ENCODE assay signal across 1 cellular context in the genomic region with DNA sequence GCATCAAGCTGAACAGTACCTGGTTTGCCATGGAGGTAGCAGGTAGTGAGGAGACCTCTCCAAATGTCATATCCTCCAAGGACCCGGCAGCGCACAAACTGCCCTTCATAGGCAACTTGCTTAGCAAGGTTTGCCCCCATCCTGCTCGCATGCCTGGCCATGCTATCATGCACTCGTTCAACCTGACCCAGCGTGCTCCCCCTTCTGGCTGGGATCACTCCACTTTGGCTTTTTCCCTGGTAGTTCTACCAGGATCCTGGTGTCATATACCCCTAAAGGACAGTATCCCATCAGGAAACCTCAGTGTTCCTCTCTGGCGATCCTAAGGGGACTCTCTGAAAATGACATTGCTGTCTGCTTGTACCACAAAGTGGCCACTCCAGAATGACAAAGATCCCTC.
TF ChIP-seq lines count a peak whose summit lies in the region.

No MANE protein-coding gene starts in this region.

TF ChIP-seq in GM23338, 12 proteins besides CTCF, POLR2A, EP300 and RAD21 (continued from another document):
- TF ChIP-seq ETS1 (IDR thresholded peaks at IDR 0.05): no peak
- TF ChIP-seq, protein P1, sequence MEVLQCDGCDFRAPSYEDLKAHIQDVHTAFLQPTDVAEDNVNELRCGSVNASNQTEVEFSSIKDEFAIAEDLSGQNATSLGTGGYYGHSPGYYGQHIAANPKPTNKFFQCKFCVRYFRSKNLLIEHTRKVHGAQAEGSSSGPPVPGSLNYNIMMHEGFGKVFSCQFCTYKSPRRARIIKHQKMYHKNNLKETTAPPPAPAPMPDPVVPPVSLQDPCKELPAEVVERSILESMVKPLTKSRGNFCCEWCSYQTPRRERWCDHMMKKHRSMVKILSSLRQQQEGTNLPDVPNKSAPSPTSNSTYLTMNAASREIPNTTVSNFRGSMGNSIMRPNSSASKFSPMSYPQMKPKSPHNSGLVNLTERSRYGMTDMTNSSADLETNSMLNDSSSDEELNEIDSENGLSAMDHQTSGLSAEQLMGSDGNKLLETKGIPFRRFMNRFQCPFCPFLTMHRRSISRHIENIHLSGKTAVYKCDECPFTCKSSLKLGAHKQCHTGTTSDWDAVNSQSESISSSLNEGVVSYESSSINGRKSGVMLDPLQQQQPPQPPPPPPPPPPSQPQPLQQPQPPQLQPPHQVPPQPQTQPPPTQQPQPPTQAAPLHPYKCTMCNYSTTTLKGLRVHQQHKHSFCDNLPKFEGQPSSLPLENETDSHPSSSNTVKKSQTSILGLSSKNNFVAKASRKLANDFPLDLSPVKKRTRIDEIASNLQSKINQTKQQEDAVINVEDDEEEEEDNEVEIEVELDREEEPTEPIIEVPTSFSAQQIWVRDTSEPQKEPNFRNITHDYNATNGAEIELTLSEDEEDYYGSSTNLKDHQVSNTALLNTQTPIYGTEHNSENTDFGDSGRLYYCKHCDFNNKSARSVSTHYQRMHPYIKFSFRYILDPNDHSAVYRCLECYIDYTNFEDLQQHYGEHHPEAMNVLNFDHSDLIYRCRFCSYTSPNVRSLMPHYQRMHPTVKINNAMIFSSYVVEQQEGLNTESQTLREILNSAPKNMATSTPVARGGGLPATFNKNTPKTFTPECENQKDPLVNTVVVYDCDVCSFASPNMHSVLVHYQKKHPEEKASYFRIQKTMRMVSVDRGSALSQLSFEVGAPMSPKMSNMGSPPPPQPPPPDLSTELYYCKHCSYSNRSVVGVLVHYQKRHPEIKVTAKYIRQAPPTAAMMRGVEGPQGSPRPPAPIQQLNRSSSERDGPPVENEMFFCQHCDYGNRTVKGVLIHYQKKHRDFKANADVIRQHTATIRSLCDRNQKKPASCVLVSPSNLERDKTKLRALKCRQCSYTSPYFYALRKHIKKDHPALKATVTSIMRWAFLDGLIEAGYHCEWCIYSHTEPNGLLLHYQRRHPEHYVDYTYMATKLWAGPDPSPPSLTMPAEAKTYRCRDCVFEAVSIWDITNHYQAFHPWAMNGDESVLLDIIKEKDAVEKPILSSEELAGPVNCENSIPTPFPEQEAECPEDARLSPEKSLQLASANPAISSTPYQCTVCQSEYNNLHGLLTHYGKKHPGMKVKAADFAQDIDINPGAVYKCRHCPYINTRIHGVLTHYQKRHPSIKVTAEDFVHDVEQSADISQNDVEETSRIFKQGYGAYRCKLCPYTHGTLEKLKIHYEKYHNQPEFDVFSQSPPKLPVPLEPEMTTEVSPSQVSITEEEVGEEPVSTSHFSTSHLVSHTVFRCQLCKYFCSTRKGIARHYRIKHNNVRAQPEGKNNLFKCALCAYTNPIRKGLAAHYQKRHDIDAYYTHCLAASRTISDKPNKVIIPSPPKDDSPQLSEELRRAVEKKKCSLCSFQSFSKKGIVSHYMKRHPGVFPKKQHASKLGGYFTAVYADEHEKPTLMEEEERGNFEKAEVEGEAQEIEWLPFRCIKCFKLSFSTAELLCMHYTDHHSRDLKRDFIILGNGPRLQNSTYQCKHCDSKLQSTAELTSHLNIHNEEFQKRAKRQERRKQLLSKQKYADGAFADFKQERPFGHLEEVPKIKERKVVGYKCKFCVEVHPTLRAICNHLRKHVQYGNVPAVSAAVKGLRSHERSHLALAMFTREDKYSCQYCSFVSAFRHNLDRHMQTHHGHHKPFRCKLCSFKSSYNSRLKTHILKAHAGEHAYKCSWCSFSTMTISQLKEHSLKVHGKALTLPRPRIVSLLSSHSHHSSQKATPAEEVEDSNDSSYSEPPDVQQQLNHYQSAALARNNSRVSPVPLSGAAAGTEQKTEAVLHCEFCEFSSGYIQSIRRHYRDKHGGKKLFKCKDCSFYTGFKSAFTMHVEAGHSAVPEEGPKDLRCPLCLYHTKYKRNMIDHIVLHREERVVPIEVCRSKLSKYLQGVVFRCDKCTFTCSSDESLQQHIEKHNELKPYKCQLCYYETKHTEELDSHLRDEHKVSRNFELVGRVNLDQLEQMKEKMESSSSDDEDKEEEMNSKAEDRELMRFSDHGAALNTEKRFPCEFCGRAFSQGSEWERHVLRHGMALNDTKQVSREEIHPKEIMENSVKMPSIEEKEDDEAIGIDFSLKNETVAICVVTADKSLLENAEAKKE (CRISPR knock-in tag; IDR thresholded peaks at IDR 0.05): no peak
TF ChIP-seq in GM23338: peak in this region for 0.
